In genomic region chr19:10286803-10287737, GRCh38 we compare ENCODE assay signal across 8 cellular contexts. TPM values are rescaled to one million over a fixed set of nuclear protein-coding genes. Genes with fewer than 3 reads are reported as not detected.
DNase-seq lines count a peak whose midpoint lies in the region; ATAC-seq and TF ChIP-seq lines count a peak whose summit lies in the region.

Gene ICAM4 (plus strand): TSS chr19:10286955. CDS start chr19:10287013, 58 bp downstream.

- peaks cover 32% of the 10 kb centered on the region for H3K36me3 Mint-ChIP-seq in activated CD8-positive, alpha-beta memory T cell treated with anti-CD3 and anti-CD28 coated beads, Interleukin-2, amount 10 ng/mL, durations not matched to agents 7 days and 5 days
- peaks cover 34% of the 10 kb centered on the region for H3K36me3 Mint-ChIP-seq in stimulated activated naive CD8-positive, alpha-beta T cell treated with anti-CD3 and anti-CD28 coated beads, Interleukin-15, Interleukin-2, amounts not matched to agents 100 ng/mL and 50 ng/mL, for 24 hours (ENCODE audit: low read depth)

- H3K27ac Mint-ChIP-seq in activated CD8-positive, alpha-beta memory T cell treated with anti-CD3 and anti-CD28 coated beads, Interleukin-2, amount 10 ng/mL, durations not matched to agents 7 days and 5 days = peak within 1 kb of the TSS; percentile 56
- peak within 1 kb of the TSS; percentile 49 for H3K27ac Mint-ChIP-seq in stimulated activated naive CD8-positive, alpha-beta T cell treated with anti-CD3 and anti-CD28 coated beads, Interleukin-15, Interleukin-2, amounts not matched to agents 100 ng/mL and 50 ng/mL, for 24 hours

- H3K4me1 ChIP-seq in A673 (ENCODE audit: insufficient read depth, low read length, poor library complexity, severe bottlenecking) = peaks cover 49% of the 10 kb centered on the region

- H3K36me3 ChIP-seq in A673 (ENCODE audit: insufficient read depth, low read length, poor library complexity, severe bottlenecking) = no peaks in the 10 kb centered on the region

- peak; percentile 62 for DNase-seq in A673 (ENCODE audit: low spot score)
- DNase-seq in activated CD8-positive, alpha-beta memory T cell treated with anti-CD3 and anti-CD28 coated beads, Interleukin-2, amount 10 ng/mL, durations not matched to agents 7 days and 5 days = peak; percentile 68
- DNase-seq in substantia nigra (lab: John Stamatoyannopoulos, UW) = no peak
- no peak for DNase-seq in amygdala (lab: John Stamatoyannopoulos, UW)

- H3K27ac ChIP-seq in A673 (ENCODE audit: low read depth, low read length, poor library complexity, severe bottlenecking) (peak within 1 kb of the TSS; percentile 26), substantia nigra (ENCODE audit: low read depth, low read length, poor library complexity, severe bottlenecking) (no peak within 1 kb of the TSS)

- no peaks in the 10 kb centered on the region for H3K9me3 Mint-ChIP-seq in activated CD8-positive, alpha-beta memory T cell treated with anti-CD3 and anti-CD28 coated beads, Interleukin-2, amount 10 ng/mL, durations not matched to agents 7 days and 5 days (ENCODE audit: low read depth)
- H3K9me3 Mint-ChIP-seq in stimulated activated naive CD8-positive, alpha-beta T cell treated with anti-CD3 and anti-CD28 coated beads, Interleukin-15, Interleukin-2, amounts not matched to agents 100 ng/mL and 50 ng/mL, for 24 hours = no peaks in the 10 kb centered on the region

- H3K27me3 ChIP-seq in A673 (replicated peaks; ENCODE audit: insufficient read depth, low read depth, low read length, poor library complexity) = no peaks in the 10 kb centered on the region

- no peaks in the 10 kb centered on the region for H3K9me3 ChIP-seq in A673 (ENCODE audit: low read depth, low read length, poor library complexity, severe bottlenecking)

- intact Hi-C loops in A673 (cut with micrococcal nuclease; ENCODE audit: unreplicated experiment) = no loop called here

- CTCF ChIA-PET in A673 (lab: Charles Lee) = no interaction called here
- CTCF ChIA-PET in activated CD8-positive, alpha-beta memory T cell treated with anti-CD3 and anti-CD28 coated beads, Interleukin-2, amount 10 ng/mL, durations not matched to agents 7 days and 5 days (lab: Charles Lee) = interaction anchor here (0.6 to 10.1 kb wide), 4 partner anchors 16 to 239 kb away, joined by 3 to 116 read pairs (median 12); partner anchors contain the start of gene ICAM1

- no TSS peak for BruUV-seq in A673 (replicated peaks; lab: Mats Ljungman, UMichigan)

- peak within 1 kb of the TSS; percentile 20 for H3K4me3 Mint-ChIP-seq in activated CD8-positive, alpha-beta memory T cell treated with anti-CD3 and anti-CD28 coated beads, Interleukin-2, amount 10 ng/mL, durations not matched to agents 7 days and 5 days
- peak within 1 kb of the TSS; percentile 19 for H3K4me3 Mint-ChIP-seq in stimulated activated naive CD8-positive, alpha-beta T cell treated with anti-CD3 and anti-CD28 coated beads, Interleukin-15, Interleukin-2, amounts not matched to agents 100 ng/mL and 50 ng/mL, for 24 hours

- peaks cover 41% of the 10 kb centered on the region for H3K27me3 Mint-ChIP-seq in activated CD8-positive, alpha-beta memory T cell treated with anti-CD3 and anti-CD28 coated beads, Interleukin-2, amount 10 ng/mL, durations not matched to agents 7 days and 5 days
- H3K27me3 Mint-ChIP-seq in stimulated activated naive CD8-positive, alpha-beta T cell treated with anti-CD3 and anti-CD28 coated beads, Interleukin-15, Interleukin-2, amounts not matched to agents 100 ng/mL and 50 ng/mL, for 24 hours = peaks cover 27% of the 10 kb centered on the region

- ATAC-seq in HG03432 (IDR thresholded peaks at IDR 0.05; ENCODE audit: unreplicated experiment) (peak; percentile 32), GM18858 (IDR thresholded peaks at IDR 0.05; ENCODE audit: unreplicated experiment) (no peak)
- ATAC-seq in activated CD8-positive, alpha-beta memory T cell treated with anti-CD3 and anti-CD28 coated beads, Interleukin-2, amount 10 ng/mL, durations not matched to agents 7 days and 5 days = peak; percentile 34

- TF ChIP-seq CTCF in A673 (conservative IDR thresholded peaks at IDR 0.05; ENCODE audit: low read depth, low read length) = no peak

- H3K4me3 ChIP-seq in A673 (ENCODE audit: low read depth, low read length, poor library complexity, severe bottlenecking) (peak within 1 kb of the TSS; percentile 30), iPS-11a (ENCODE audit: low read depth, low read length) (peak within 1 kb of the TSS; percentile 24)

- H3K4me1 Mint-ChIP-seq in activated CD8-positive, alpha-beta memory T cell treated with anti-CD3 and anti-CD28 coated beads, Interleukin-2, amount 10 ng/mL, durations not matched to agents 7 days and 5 days = peaks cover 61% of the 10 kb centered on the region
- peaks cover 61% of the 10 kb centered on the region for H3K4me1 Mint-ChIP-seq in stimulated activated naive CD8-positive, alpha-beta T cell treated with anti-CD3 and anti-CD28 coated beads, Interleukin-15, Interleukin-2, amounts not matched to agents 100 ng/mL and 50 ng/mL, for 24 hours (ENCODE audit: low read depth)

- POLR2A ChIA-PET in A673 (lab: Charles Lee; ENCODE audit: low non-redundant PET) = interaction anchor here (0.6 kb wide), 1 partner anchor 93 kb away, joined by 3 read pairs; the partner anchor contains the start of gene TYK2

RNA-seq across cellular contexts. Expression of gene ICAM4, which starts in this region (rescaled TPM):
- total RNA-seq in A673 (2021) = 0.58 and 1.5 TPM in 2 replicates
- under 1 TPM; 0.89 to 0.99 TPM for total RNA-seq in activated CD8-positive, alpha-beta memory T cell treated with anti-CD3 and anti-CD28 coated beads, Interleukin-2, amount 10 ng/mL, durations not matched to agents 7 days and 5 days

Comparison
In these comparisons a context has a peak if more than half of its experiments do, and no peak if none do; other contexts are left out.
1. Peak in DNase-seq and ATAC-seq in activated CD8-positive, alpha-beta memory T cell treated with anti-CD3 and anti-CD28 coated beads, Interleukin-2, amount 10 ng/mL, durations not matched to agents 7 days and 5 days; RNA of the gene not detected or under 1 TPM.